In the genomic region with DNA sequence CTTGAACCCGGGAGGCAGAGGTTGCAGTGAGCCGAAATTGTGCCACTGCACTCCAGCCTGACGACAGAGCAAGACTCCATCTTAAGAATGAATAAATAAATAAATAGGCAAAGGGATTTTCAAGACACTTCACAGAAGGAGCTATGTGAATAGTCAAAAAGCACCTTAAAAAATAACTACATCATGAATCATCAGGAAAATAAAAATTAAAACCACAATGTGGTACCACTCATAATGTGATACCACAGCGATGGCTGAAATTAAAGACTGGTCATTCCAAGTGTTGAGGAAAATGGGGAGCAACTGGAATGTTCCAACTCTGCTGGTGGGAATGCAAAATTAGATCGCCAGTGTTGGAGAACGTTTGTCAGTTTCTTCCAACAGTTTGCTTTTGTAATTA, we compare ENCODE assay signal across 1 cellular context.
TF ChIP-seq lines count a peak whose summit lies in the region.

No MANE protein-coding gene starts in this region.

TF ChIP-seq in SK-N-SH treated with all-trans-retinoic acid at 6 μM for 48 hours, 23 proteins besides CTCF, POLR2A, EP300 and RAD21 (continued from another document):
- TF ChIP-seq POU6F1 (CRISPR knock-in tag; IDR thresholded peaks at IDR 0.05; ENCODE audit: borderline replicate concordance, low read depth) (no peak), ZFP3 (CRISPR knock-in tag; IDR thresholded peaks at IDR 0.05) (no peak), GLIS3 (CRISPR knock-in tag; IDR thresholded peaks at IDR 0.05) (no peak), ZNF565 (CRISPR knock-in tag; conservative IDR thresholded peaks at IDR 0.05; ENCODE audit: low read depth) (no peak), ZFP30 (CRISPR knock-in tag; IDR thresholded peaks at IDR 0.05) (no peak), OSR1 (CRISPR knock-in tag; IDR thresholded peaks at IDR 0.05) (no peak), RARB (CRISPR knock-in tag; IDR thresholded peaks at IDR 0.05) (no peak), ESRRG (CRISPR knock-in tag; IDR thresholded peaks at IDR 0.05) (no peak)
- TF ChIP-seq, protein P1, sequence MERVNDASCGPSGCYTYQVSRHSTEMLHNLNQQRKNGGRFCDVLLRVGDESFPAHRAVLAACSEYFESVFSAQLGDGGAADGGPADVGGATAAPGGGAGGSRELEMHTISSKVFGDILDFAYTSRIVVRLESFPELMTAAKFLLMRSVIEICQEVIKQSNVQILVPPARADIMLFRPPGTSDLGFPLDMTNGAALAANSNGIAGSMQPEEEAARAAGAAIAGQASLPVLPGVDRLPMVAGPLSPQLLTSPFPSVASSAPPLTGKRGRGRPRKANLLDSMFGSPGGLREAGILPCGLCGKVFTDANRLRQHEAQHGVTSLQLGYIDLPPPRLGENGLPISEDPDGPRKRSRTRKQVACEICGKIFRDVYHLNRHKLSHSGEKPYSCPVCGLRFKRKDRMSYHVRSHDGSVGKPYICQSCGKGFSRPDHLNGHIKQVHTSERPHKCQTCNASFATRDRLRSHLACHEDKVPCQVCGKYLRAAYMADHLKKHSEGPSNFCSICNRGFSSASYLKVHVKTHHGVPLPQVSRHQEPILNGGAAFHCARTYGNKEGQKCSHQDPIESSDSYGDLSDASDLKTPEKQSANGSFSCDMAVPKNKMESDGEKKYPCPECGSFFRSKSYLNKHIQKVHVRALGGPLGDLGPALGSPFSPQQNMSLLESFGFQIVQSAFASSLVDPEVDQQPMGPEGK (CRISPR knock-in tag; IDR thresholded peaks at IDR 0.05; ENCODE audit: borderline replicate concordance), result no peak
TF ChIP-seq in SK-N-SH treated with all-trans-retinoic acid at 6 μM for 48 hours: peak in this region for 0.
